In the genomic region with DNA sequence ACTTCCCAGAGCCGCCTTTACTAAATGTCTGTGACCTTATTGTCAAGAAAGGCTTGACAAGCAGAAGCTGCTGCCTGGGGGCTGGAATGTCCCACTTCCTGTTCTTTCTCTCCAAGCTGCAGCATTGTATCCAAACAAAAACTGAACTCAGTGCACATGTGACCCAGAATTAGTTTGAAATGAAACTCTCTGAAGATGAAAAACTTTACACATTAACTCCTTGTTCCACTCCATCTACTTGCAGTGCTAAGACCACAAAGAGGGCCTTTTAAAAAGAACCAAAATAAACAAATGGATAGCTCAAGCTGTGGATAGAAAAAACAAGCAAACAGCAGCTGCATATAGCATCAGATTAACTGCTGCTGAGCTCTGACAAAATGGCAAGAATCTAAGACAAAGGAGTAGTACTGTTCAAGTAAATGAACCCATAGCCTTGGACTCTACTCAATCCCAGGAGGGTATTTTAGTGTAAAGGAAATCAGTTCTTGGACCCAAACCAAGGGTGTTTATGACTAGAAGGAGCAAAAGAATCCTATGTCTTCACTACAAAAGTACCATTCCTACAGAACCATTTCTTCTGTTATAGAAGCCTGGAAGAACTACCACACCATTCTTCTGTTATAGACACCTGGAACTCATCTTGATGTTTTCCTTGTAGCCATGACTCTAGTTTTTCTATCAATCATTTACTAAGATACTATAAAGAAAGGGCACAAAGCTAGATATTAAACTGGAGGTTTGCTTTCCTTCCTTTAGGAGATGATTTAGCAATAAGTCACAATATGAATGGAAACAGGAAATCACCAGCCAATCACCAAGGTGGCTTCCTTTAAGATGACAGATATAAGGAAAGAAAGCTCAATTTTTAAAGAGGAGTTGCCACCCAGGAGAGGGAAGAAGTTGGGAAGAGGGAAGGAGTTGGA, we compare ENCODE assay signal across 8 cellular contexts.
DNase-seq lines count a peak whose midpoint lies in the region; ATAC-seq and TF ChIP-seq lines count a peak whose summit lies in the region.

No MANE protein-coding gene starts in this region.

- H3K27me3 ChIP-seq in BLaER1 treated with 17β-estradiol and CSF1 and Interleukin-3, amounts not matched to agents 10 nM and 100 nM, result no peaks in the 10 kb centered on the region
- H3K27me3 ChIP-seq in transverse colon, result no peaks in the 10 kb centered on the region

- H3K4me3 ChIP-seq in BLaER1 treated with 17β-estradiol and CSF1 and Interleukin-3, amounts not matched to agents 10 nM and 100 nM, result no peak overlapping the region
- H3K4me3 ChIP-seq in transverse colon, result no peak overlapping the region

- intact Hi-C loops in transverse colon (cut with DNase I; ENCODE audit: low total_unique reads), result no loop called here

- H3K4me3 Mint-ChIP-seq in endothelial cell (ENCODE audit: unreplicated experiment), result no peak overlapping the region

- no peaks in the 10 kb centered on the region for H3K9me3 ChIP-seq in BLaER1 treated with 17β-estradiol and CSF1 and Interleukin-3, amounts not matched to agents 10 nM and 100 nM (replicated peaks in 1 of 11)
- H3K9me3 ChIP-seq in transverse colon, result no peaks in the 10 kb centered on the region

- H3K4me1 Mint-ChIP-seq in endothelial cell (ENCODE audit: unreplicated experiment), result peaks cover 49% of the 10 kb centered on the region

- TF ChIP-seq POLR2A in transverse colon (IDR thresholded peaks at IDR 0.05), result no peak

- TF ChIP-seq CTCF in endothelial cell (IDR thresholded peaks at IDR 0.05; ENCODE audit: unreplicated experiment) (no peak), transverse colon (IDR thresholded peaks at IDR 0.05) (no peak)

- peak overlapping the region in 7 of 11 experiments; percentile 10 to 78 (median 59); a peak in 12 of 22 replicates for H3K4me2 ChIP-seq in BLaER1 treated with 17β-estradiol and CSF1 and Interleukin-3, amounts not matched to agents 10 nM and 100 nM

- 50 to 59% methylated on average over 1 of the region's 1 CpG for WGBS in transverse colon (ENCODE audit: low coverage in 1 of 2), 2 donors

- peaks cover 0 to 32% (median 18%) of the 10 kb centered on the region in 10 experiments; a peak in 11 of 20 replicates for H3K4me1 ChIP-seq in BLaER1 treated with 17β-estradiol and CSF1 and Interleukin-3, amounts not matched to agents 10 nM and 100 nM
- peaks cover 9 to 74% (median 37%) of the 10 kb centered on the region in 4 donors for H3K4me1 ChIP-seq in transverse colon

- peak overlapping the region; percentile 65 for H3K27ac Mint-ChIP-seq in endothelial cell (ENCODE audit: unreplicated experiment)

- no peak for DNase-seq in endothelial cell (ENCODE audit: low spot score)
- peak; percentile 13 for DNase-seq in transverse colon
- DNase-seq in HUDEP-2 (lab: John Stamatoyannopoulos, UW; ENCODE audit: unreplicated experiment in 76 of 76), result no peak
- DNase-seq in NCI-H2029 (lab: John Stamatoyannopoulos, UW), result no peak
- DNase-seq in GM19240 (ENCODE audit: insufficient read length, low spot score), result no peak

- TF ChIP-seq EP300 in transverse colon (IDR thresholded peaks at IDR 0.05; ENCODE audit: low read depth), result no peak

- no peaks in the 10 kb centered on the region for H4K20me1 ChIP-seq in BLaER1 treated with 17β-estradiol and CSF1 and Interleukin-3, amounts not matched to agents 10 nM and 100 nM

- H3K27ac ChIP-seq in BLaER1 treated with 17β-estradiol and CSF1 and Interleukin-3, amounts not matched to agents 10 nM and 100 nM, result no peak overlapping the region
- H3K27ac ChIP-seq in transverse colon, result peak overlapping the region; percentile 48 to 81 (median 80)

- no peaks in the 10 kb centered on the region for H3K36me3 ChIP-seq in BLaER1 treated with 17β-estradiol and CSF1 and Interleukin-3, amounts not matched to agents 10 nM and 100 nM
- no peaks in the 10 kb centered on the region for H3K36me3 ChIP-seq in transverse colon

- no peak overlapping the region for H3K9ac ChIP-seq in BLaER1 treated with 17β-estradiol and CSF1 and Interleukin-3, amounts not matched to agents 10 nM and 100 nM

- H3K9me3 Mint-ChIP-seq in endothelial cell (ENCODE audit: unreplicated experiment), result no peaks in the 10 kb centered on the region

- peak; percentile 88 for ATAC-seq in GM19468 (IDR thresholded peaks at IDR 0.05; ENCODE audit: extremely low read depth, unreplicated experiment)
- ATAC-seq in HG03565 (IDR thresholded peaks at IDR 0.05; ENCODE audit: unreplicated experiment), result peak; percentile 64

- H3K36me3 Mint-ChIP-seq in endothelial cell (ENCODE audit: low read depth, unreplicated experiment), result no peaks in the 10 kb centered on the region

- in situ Hi-C loops in transverse colon (cut with MboI; ENCODE audit: low pct_ligation_motif_present in 1 of 4, low pct_unique_long_range_greater_than_20kb in 1 of 4, low sequenced_read_pairs in 3 of 4), result no loop called here

- peaks cover 3% of the 10 kb centered on the region for H3K27me3 Mint-ChIP-seq in endothelial cell (ENCODE audit: unreplicated experiment)

Comparison
In these comparisons a context has a peak if more than half of its experiments do, and no peak if none do; other contexts are left out.
1. H3K27ac ChIP-seq: peak in transverse colon (4 of 4); none in BLaER1 treated with 17β-estradiol and CSF1 and Interleukin-3, amounts not matched to agents 10 nM and 100 nM (0 of 11).